ENCODE assay signal across 8 cellular contexts in genomic region chr12:53268009-53268636, GRCh38. TPM values are rescaled to one million over a fixed set of nuclear protein-coding genes. Genes with fewer than 3 reads are reported as not detected.
A peak's percentile ranks its signal among the peaks of the same experiment; 100 is the strongest.
DNase-seq lines count a peak whose midpoint lies in the region; ATAC-seq and TF ChIP-seq lines count a peak whose summit lies in the region.

Gene ESPL1, plus strand, starts transcription at chr12:53268299. Its CDS starts 468 bp downstream, at chr12:53268767.

- peak within 1 kb of the TSS; percentile 66 for H3K27ac ChIP-seq in ACC112 (ENCODE audit: low read depth, low read length)
- H3K27ac ChIP-seq in VCaP: peak within 1 kb of the TSS; percentile 70; the same call in 1 of the 2 replicates
- peak within 1 kb of the TSS; percentile 91 for H3K27ac ChIP-seq in mammary epithelial cell (ENCODE audit: insufficient read depth, low read depth, low read length)

- ATAC-seq in GM18517 (IDR thresholded peaks at IDR 0.05; ENCODE audit: unreplicated experiment) (peak; percentile 86), HG03025 (IDR thresholded peaks at IDR 0.05; ENCODE audit: low FRiP score, unreplicated experiment) (peak; percentile 69)

- peak within 1 kb of the TSS; percentile 86 for H3K4me2 ChIP-seq in mammary epithelial cell (ENCODE audit: insufficient read depth, low read depth, low read length)

- peaks cover 23% of the 10 kb centered on the region for H3K79me2 ChIP-seq in ACC112 (ENCODE audit: control insufficient read depth, insufficient read depth, low read length, unreplicated experiment)
- peaks cover 28% of the 10 kb centered on the region for H3K79me2 ChIP-seq in mammary epithelial cell (ENCODE audit: insufficient read depth, low read length)

- TF ChIP-seq CTCF in VCaP (conservative IDR thresholded peaks at IDR 0.05) (peak; percentile 36; the same call in 1 of the 2 replicates), mammary epithelial cell (conservative IDR thresholded peaks at IDR 0.05 in 1 of 2, IDR thresholded peaks at IDR 0.05 in 1 of 2; ENCODE audit: extremely low read depth in 1 of 2, insufficient read depth in 1 of 2, low read depth in 1 of 2, low read length in 2 of 2) (peak; percentile 13 to 15)

- H2AFZ ChIP-seq in ACC112 (ENCODE audit: low read length, unreplicated experiment): peak within 1 kb of the TSS; percentile 86
- H2AFZ ChIP-seq in mammary epithelial cell (ENCODE audit: low read depth, low read length): peak within 1 kb of the TSS; percentile 99

- BruUV-seq in mammary epithelial cell (replicated peaks; lab: Mats Ljungman, UMichigan): TSS peak; percentile 80

- WGBS in mammary epithelial cell (ENCODE audit: low coverage, missing lambda C conversion rate): 1% methylated on average over 50 of the region's 59 CpGs

- DNase-seq in NCI-H2171 treated with DMSO at 0.1 percent for 48 hours (lab: John Stamatoyannopoulos, UW): peak; percentile 81
- DNase-seq in mammary epithelial cell: peak; percentile 83
- DNase-seq in inferior parietal cortex (ENCODE audit: extremely low spot score): peak; percentile 70
- DNase-seq in stimulated activated CD4-positive, alpha-beta T cell treated with anti-CD3 and anti-CD28 coated beads, Interleukin-15, amount 100 ng/mL, for 1 hour (ENCODE audit: low read depth in 1 of 2, low spot score in 1 of 2): peak; percentile 69

- in situ Hi-C loops in mammary epithelial cell (cut with MboI; ENCODE audit: low sequenced_read_pairs in 2 of 2): loop anchor here in 1 of 2 donors (10.0 kb wide), 1 partner anchor 53 kb away; no protein-coding TSS in a partner anchor

- H3K27me3 ChIP-seq in ACC112 (ENCODE audit: insufficient read depth, low read length): no peaks in the 10 kb centered on the region
- H3K27me3 ChIP-seq in mammary epithelial cell (ENCODE audit: insufficient read depth, low read length): no peaks in the 10 kb centered on the region

- CTCF ChIA-PET in mammary epithelial cell (lab: Charles Lee; ENCODE audit: low non-redundant PET): no interaction called here

- no peaks in the 10 kb centered on the region for H3K9me3 ChIP-seq in mammary epithelial cell (replicated peaks; ENCODE audit: insufficient read depth, low read length)

- no peaks in the 10 kb centered on the region for H4K20me1 ChIP-seq in mammary epithelial cell (ENCODE audit: insufficient read depth, low read length)

- peak within 1 kb of the TSS; percentile 94 for H3K9ac ChIP-seq in mammary epithelial cell (ENCODE audit: insufficient read depth, low read length)

- dilution Hi-C loops in mammary epithelial cell (cut with HindIII; ENCODE audit: low sequenced_read_pairs): loop anchor here (5.0 to 10.0 kb wide), 4 partner anchors 53 to 193 kb away; partner anchors contain the start of gene SPRYD3

- peaks cover 19% of the 10 kb centered on the region for H3K4me1 ChIP-seq in ACC112 (ENCODE audit: control insufficient read depth, insufficient read depth, low read length, unreplicated experiment)
- H3K4me1 ChIP-seq in mammary epithelial cell (ENCODE audit: insufficient read depth, low read length): peaks cover 18% of the 10 kb centered on the region

- H3K4me3 ChIP-seq in ACC112 (ENCODE audit: low read depth, low read length) (peak within 1 kb of the TSS; percentile 79), mammary epithelial cell (replicated peaks in 1 of 3; ENCODE audit: insufficient read depth in 1 of 3, low read depth in 2 of 3, low read length in 3 of 3) (peak within 1 kb of the TSS; percentile 88 to 98 (median 96))

- intact Hi-C loops in mammary epithelial cell (cut with micrococcal nuclease): loop anchor here (1.0 kb wide), 2 partner anchors 55 to 109 kb away; no protein-coding TSS in a partner anchor

- H3K36me3 ChIP-seq in ACC112 (ENCODE audit: insufficient read depth, low read length) (no peaks in the 10 kb centered on the region; the same call in 1 of the 2 replicates), mammary epithelial cell (ENCODE audit: insufficient read depth, low read length) (peaks cover 4% of the 10 kb centered on the region)

RNA-seq across cellular contexts. Expression of gene ESPL1, which starts in this region (rescaled TPM):
- 10 to 100 TPM in 1 of 2 donors, under 1 TPM in 1; 0.67 to 19.7 TPM for total RNA-seq in mammary epithelial cell
- 10.0 TPM for polyA plus RNA-seq in mammary epithelial cell
- 62.4 TPM for polyA minus RNA-seq in mammary epithelial cell

Comparison
In these comparisons a context has a peak if more than half of its experiments do, and no peak if none do; other contexts are left out.
1. Peak in every context shown above with its lines: DNase-seq, ATAC-seq, H3K4me3 ChIP-seq and H3K27ac ChIP-seq.